Comparison of ENCODE assay signal across 8 cellular contexts in the genomic region with DNA sequence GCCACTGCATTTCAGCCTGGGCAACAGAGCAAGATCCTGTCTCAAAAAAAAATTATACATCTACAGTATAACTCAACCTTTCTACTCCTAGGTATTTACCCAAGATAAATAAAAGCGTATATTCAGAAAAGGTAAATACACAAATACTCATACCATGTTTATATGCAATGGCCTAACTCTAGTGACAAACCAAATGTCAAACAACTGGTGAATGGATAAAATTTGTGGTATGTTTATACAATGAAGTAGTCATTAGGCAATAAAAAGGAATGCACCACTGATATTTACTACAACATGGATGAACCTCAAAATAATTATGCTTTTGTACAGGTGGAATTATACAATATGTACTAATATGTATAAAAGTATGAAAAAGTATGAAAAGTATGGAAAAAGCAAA.
"Had no signal": no experiment of that assay in that cellular context is flagged by ENCODE, and none has a peak within 500 bp of the region (broad histone marks: within the 10 kb centered on the region; RNA-seq: fewer than 3 reads in every experiment).

No MANE protein-coding gene starts in this region.

- DNase-seq: IMR-90, KBM-7, KG1 had no signal

- H3K27ac ChIP-seq: HL-60 had no signal

- H3K4me3 ChIP-seq: K562 had no signal

- FAIRE-seq: HepG2, HTR-8/SVneo, K562 had no signal

- H3K9ac ChIP-seq: KMS-11 had no signal

- ATAC-seq: HepG2, K562 had no signal
